In the genomic region with DNA sequence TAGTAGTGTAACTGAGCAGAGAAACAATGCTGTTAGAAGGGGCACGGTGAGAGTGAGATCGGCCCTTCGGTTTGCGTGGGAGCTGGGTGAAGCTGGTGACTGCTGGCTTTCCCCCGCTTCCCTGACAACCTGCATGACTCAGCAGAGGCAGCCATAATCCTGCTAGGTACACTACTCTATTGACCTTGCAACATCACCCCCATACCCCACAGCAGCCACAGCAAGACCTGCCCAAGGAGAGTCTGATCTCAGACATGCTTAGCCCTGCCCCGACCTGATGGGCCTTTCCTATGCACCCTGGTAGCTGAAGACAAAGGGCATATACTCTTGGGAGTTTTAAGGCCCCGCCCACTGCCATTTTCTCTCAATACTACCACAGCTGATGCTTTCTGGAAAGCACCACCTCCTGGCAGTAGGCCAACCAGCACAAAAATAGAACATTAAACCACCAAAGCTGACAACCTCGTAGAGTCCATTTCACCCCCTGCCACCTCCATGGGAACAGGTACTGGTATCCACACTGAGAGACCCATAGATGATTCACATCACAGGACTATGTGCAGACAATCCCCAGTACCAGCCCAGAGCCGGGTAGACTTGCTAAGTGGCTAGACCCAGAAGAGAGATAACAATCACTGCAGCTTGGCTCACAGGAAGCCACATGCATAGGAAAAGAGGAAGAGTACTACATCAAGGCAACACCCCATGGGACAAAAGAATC, we compare ENCODE assay signal across 11 cellular contexts.
A peak's percentile ranks its signal among the peaks of the same experiment; 100 is the strongest.
DNase-seq lines count a peak whose midpoint lies in the region; ATAC-seq and TF ChIP-seq lines count a peak whose summit lies in the region.
"Had no signal": no experiment of that assay in that cellular context is flagged by ENCODE, and none has a peak within 500 bp of the region (broad histone marks: within the 10 kb centered on the region; RNA-seq: fewer than 3 reads in every experiment).

No MANE protein-coding gene starts in this region.

- H3K4me3 ChIP-seq in GM23338 (no peak overlapping the region), SJCRH30 (no peak overlapping the region)
- H3K4me3 ChIP-seq: gastrocnemius medialis, transverse colon had no signal

- H3K36me3 ChIP-seq in GM23338 (ENCODE audit: insufficient read depth): no peaks in the 10 kb centered on the region
- no peaks in the 10 kb centered on the region for H3K36me3 ChIP-seq in SJCRH30
- H3K36me3 ChIP-seq: gastrocnemius medialis, transverse colon had no signal

- H3K36me3 Mint-ChIP-seq in GM23338 (ENCODE audit: low read depth): peaks cover 7% of the 10 kb centered on the region; the same call in 2 of the 3 replicates
- H3K36me3 Mint-ChIP-seq in nephron progenitor cell (ENCODE audit: low read depth): peaks cover 8% of the 10 kb centered on the region

- H3K27ac Mint-ChIP-seq in GM23338: peak overlapping the region; percentile 74
- H3K27ac Mint-ChIP-seq in nephron progenitor cell: no peak overlapping the region
- H3K27ac Mint-ChIP-seq: activated T-helper 2 cell treated with anti-CD3 and anti-CD28 coated beads, Interferon-gamma antibody, Interleukin-2, Interleukin-4, amounts not matched to agents 10 μg/mL and 5 μg/mL and 100 μg/mL, durations not matched to agents 14 hours and 24 hours and 36 hours had no signal

- H4K20me1 ChIP-seq in GM23338 (replicated peaks; ENCODE audit: insufficient read depth): no peaks in the 10 kb centered on the region

- H3K9me3 ChIP-seq in SJCRH30 (replicated peaks): no peaks in the 10 kb centered on the region
- H3K9me3 ChIP-seq: gastrocnemius medialis, transverse colon had no signal

- H3K4me3 Mint-ChIP-seq in GM23338 (no peak overlapping the region), nephron progenitor cell (no peak overlapping the region)

- TF ChIP-seq CTCF in GM23338 (conservative IDR thresholded peaks at IDR 0.05; ENCODE audit: low read depth in 2 of 2): no peak
- TF ChIP-seq CTCF in nephron progenitor cell (IDR thresholded peaks at IDR 0.05): no peak

- ATAC-seq in GM23338 (no peak), HG03378 (IDR thresholded peaks at IDR 0.05; ENCODE audit: unreplicated experiment) (no peak), HG02852 (IDR thresholded peaks at IDR 0.05; ENCODE audit: unreplicated experiment) (no peak)
- ATAC-seq: gastrocnemius medialis had no signal

- H3K9me3 Mint-ChIP-seq in GM23338: peaks cover 28% of the 10 kb centered on the region; the same call in 2 of the 3 replicates
- peaks cover 57% of the 10 kb centered on the region for H3K9me3 Mint-ChIP-seq in nephron progenitor cell
- H3K9me3 Mint-ChIP-seq: activated T-helper 2 cell treated with anti-CD3 and anti-CD28 coated beads, Interferon-gamma antibody, Interleukin-2, Interleukin-4, amounts not matched to agents 10 μg/mL and 5 μg/mL and 100 μg/mL, durations not matched to agents 14 hours and 24 hours and 36 hours had no signal

- no peak overlapping the region for H2AFZ ChIP-seq in GM23338

- H3K4me1 Mint-ChIP-seq in GM23338 (peaks cover 18% of the 10 kb centered on the region), nephron progenitor cell (no peaks in the 10 kb centered on the region)

- H3K27ac ChIP-seq in GM23338 (ENCODE audit: low read depth) (no peak overlapping the region), SJCRH30 (no peak overlapping the region)
- H3K27ac ChIP-seq: gastrocnemius medialis, transverse colon had no signal

- H3K27me3 ChIP-seq in GM23338 (ENCODE audit: insufficient read depth): no peaks in the 10 kb centered on the region
- H3K27me3 ChIP-seq in SJCRH30: no peaks in the 10 kb centered on the region
- H3K27me3 ChIP-seq: gastrocnemius medialis, transverse colon had no signal

- DNase-seq in NOMO-1 treated with DMSO at 0.1 percent for 48 hours (lab: John Stamatoyannopoulos, UW; ENCODE audit: unreplicated experiment) (peak; percentile 0), NOMO-1 treated with dmso at 0.1 percent for 144 hours (lab: John Stamatoyannopoulos, UW; ENCODE audit: unreplicated experiment) (no peak), GM23338 (ENCODE audit: low spot score) (no peak), SJCRH30 (peak; percentile 9 to 18), myocyte (ENCODE audit: low read depth) (peak; percentile 11), nephron progenitor cell (no peak)
- DNase-seq: gastrocnemius medialis, transverse colon had no signal

- no peak overlapping the region for H3K4me2 ChIP-seq in GM23338

- H3K79me2 ChIP-seq in GM23338 (replicated peaks; ENCODE audit: insufficient read depth): no peaks in the 10 kb centered on the region

- H3F3A ChIP-seq in GM23338 (replicated peaks; ENCODE audit: low read depth): no peaks in the 10 kb centered on the region

- H3K27me3 Mint-ChIP-seq in GM23338 (ENCODE audit: insufficient read depth, low read depth, poor library complexity) (peaks cover 4% of the 10 kb centered on the region), nephron progenitor cell (ENCODE audit: low read depth, poor library complexity) (no peaks in the 10 kb centered on the region)

- peaks cover 3% of the 10 kb centered on the region; the same call in 1 of the 2 replicates for H3K4me1 ChIP-seq in GM23338 (ENCODE audit: insufficient read depth)
- no peaks in the 10 kb centered on the region for H3K4me1 ChIP-seq in SJCRH30
- H3K4me1 ChIP-seq: gastrocnemius medialis, transverse colon had no signal

- H3K9me2 ChIP-seq in GM23338 (ENCODE audit: insufficient read depth): no peaks in the 10 kb centered on the region

TF ChIP-seq in GM23338, 12 proteins besides CTCF, POLR2A, EP300 and RAD21 (continues in another document):
- no peak for TF ChIP-seq JUNB (IDR thresholded peaks at IDR 0.05; ENCODE audit: unreplicated experiment)
- TF ChIP-seq, protein P1, sequence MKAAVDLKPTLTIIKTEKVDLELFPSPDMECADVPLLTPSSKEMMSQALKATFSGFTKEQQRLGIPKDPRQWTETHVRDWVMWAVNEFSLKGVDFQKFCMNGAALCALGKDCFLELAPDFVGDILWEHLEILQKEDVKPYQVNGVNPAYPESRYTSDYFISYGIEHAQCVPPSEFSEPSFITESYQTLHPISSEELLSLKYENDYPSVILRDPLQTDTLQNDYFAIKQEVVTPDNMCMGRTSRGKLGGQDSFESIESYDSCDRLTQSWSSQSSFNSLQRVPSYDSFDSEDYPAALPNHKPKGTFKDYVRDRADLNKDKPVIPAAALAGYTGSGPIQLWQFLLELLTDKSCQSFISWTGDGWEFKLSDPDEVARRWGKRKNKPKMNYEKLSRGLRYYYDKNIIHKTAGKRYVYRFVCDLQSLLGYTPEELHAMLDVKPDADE (IDR thresholded peaks at IDR 0.05): no peak
- TF ChIP-seq STAT1 (IDR thresholded peaks at IDR 0.05; ENCODE audit: unreplicated experiment): no peak
- TF ChIP-seq EZH2phosphoT487 (IDR thresholded peaks at IDR 0.05; ENCODE audit: unreplicated experiment): no peak
- TF ChIP-seq ZNF331 (CRISPR knock-in tag; IDR thresholded peaks at IDR 0.05; ENCODE audit: low read depth): no peak
- TF ChIP-seq POLR2AphosphoS5 (IDR thresholded peaks at IDR 0.05; ENCODE audit: low read depth): no peak
- TF ChIP-seq ZNF114 (CRISPR knock-in tag; IDR thresholded peaks at IDR 0.05): no peak

Comparison
In these comparisons a context has a peak if more than half of its experiments do, and no peak if none do; other contexts are left out.
1. DNase-seq: peak in NOMO-1 treated with DMSO at 0.1 percent for 48 hours (single experiment), SJCRH30 (2 of 2) and myocyte (single experiment); none in NOMO-1 treated with dmso at 0.1 percent for 144 hours (single experiment), GM23338 (single experiment) and nephron progenitor cell (single experiment).